ENCODE assay signal across 29 cellular contexts in the genomic region with DNA sequence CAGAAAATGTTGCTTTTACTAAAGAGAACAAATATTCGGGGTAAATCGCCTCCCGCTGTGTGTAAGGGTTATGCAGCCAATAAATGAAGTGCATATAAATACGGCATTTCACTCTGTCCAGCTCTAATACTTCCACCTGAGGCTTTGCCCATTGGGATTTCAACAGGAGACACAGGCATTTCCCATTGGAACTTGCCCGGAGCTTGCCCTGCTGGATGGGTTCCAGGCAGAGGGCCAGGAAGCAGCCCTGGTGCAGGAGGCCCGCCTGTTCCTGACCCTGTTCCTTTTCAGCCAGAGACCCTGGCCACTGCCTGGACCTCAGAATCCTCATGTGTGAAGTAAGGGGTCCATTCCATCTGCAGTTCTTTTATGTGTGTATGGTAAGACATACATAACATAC.
"Had no signal": no experiment of that assay in that cellular context is flagged by ENCODE, and none has a peak within 500 bp of the region (broad histone marks: within the 10 kb centered on the region; RNA-seq: fewer than 3 reads in every experiment).

No MANE protein-coding gene starts in this region.

- H3K27me3 Mint-ChIP-seq: progenitor cell of endocrine pancreas; stimulated activated naive B cell treated with anti-CD40 and anti-IgM and Interleukin-4, amounts not matched to agents 10 μg/mL and 1 μg/mL and 100 μg/mL, for 72 hours; stimulated activated naive CD8-positive, alpha-beta T cell treated with anti-CD3 and anti-CD28 coated beads, Interleukin-15, Interleukin-2, amounts not matched to agents 100 ng/mL and 50 ng/mL, for 24 hours had no signal

- H3K9me3 Mint-ChIP-seq: natural killer cell; nephron; neural progenitor cell; stimulated activated effector memory CD8-positive, alpha-beta T cell treated with anti-CD3 and anti-CD28 coated beads, Interleukin-12 subunit alpha, Interleukin-12 subunit beta, amount 100 ng/mL, for 72 hours; stimulated activated naive B cell treated with anti-CD40 and anti-IgM and Interleukin-4, amounts not matched to agents 10 μg/mL and 1 μg/mL and 100 μg/mL, for 72 hours had no signal

- H3K79me2 ChIP-seq: parathyroid adenoma had no signal

- H3K36me3 Mint-ChIP-seq: natural killer cell; neural progenitor cell; stimulated activated effector memory CD8-positive, alpha-beta T cell treated with anti-CD3 and anti-CD28 coated beads, Interleukin-12 subunit alpha, Interleukin-12 subunit beta, amount 100 ng/mL, for 72 hours; stimulated activated naive B cell treated with anti-CD40 and anti-IgM and Interleukin-4, amounts not matched to agents 10 μg/mL and 1 μg/mL and 100 μg/mL, for 72 hours had no signal

- H3K4me2 ChIP-seq: neural progenitor cell had no signal

- H3K4me1 ChIP-seq: parathyroid adenoma, psoas muscle, sigmoid colon, thyroid gland, tibial nerve, vagina had no signal

- DNase-seq: natural killer cell; occipital lobe; ovary; posterior cingulate gyrus; psoas muscle; right cardiac atrium; sigmoid colon; small intestine; stimulated activated CD4-positive, alpha-beta T cell treated with anti-CD3 and anti-CD28 coated beads, Interleukin-15, amount 100 ng/mL, for 24 hours; stimulated activated CD4-positive, alpha-beta T cell treated with anti-CD3 and anti-CD28 coated beads, Interleukin-2, amount 100 ng/mL, for 24 hours; stimulated activated CD4-positive, alpha-beta T cell treated with anti-CD3 and anti-CD28 coated beads, Interleukin-2, amount 100 ng/mL, for 48 hours; stimulated activated CD4-positive, alpha-beta T cell treated with anti-CD3 and anti-CD28 coated beads, Interleukin-4, amount 100 ng/mL, for 24 hours; stimulated activated naive B cell treated with anti-CD40 and anti-IgM and Interleukin-4, amounts not matched to agents 10 μg/mL and 1 μg/mL and 100 μg/mL, for 72 hours; stimulated activated naive CD4-positive, alpha-beta T cell treated with Interleukin-2 at 50 U/mL for 16 hours; stomach; thyroid gland; trophoblast cell; upper lobe of left lung had no signal

- H3K4me3 ChIP-seq: neural progenitor cell, ovary, psoas muscle, right lobe of liver, sigmoid colon, stomach, thoracic aorta, thyroid gland, tibial nerve, upper lobe of left lung, vagina had no signal

- H3K27ac ChIP-seq: neural progenitor cell, ovary, parathyroid adenoma, psoas muscle, right lobe of liver, sigmoid colon, stomach, thoracic aorta, thyroid gland, tibial nerve, upper lobe of left lung, vagina had no signal

- H3K27me3 ChIP-seq: neural progenitor cell, ovary, right lobe of liver, sigmoid colon, stomach, thyroid gland, tibial nerve, upper lobe of left lung, vagina had no signal

- H3K9me3 ChIP-seq: ovary, psoas muscle, right lobe of liver, sigmoid colon, stomach, thoracic aorta, thyroid gland, tibial nerve, upper lobe of left lung, vagina had no signal

- H3K4me1 Mint-ChIP-seq: natural killer cell; nephron; neural progenitor cell; stimulated activated effector memory CD8-positive, alpha-beta T cell treated with anti-CD3 and anti-CD28 coated beads, Interleukin-12 subunit alpha, Interleukin-12 subunit beta, amount 100 ng/mL, for 72 hours; stimulated activated naive B cell treated with anti-CD40 and anti-IgM and Interleukin-4, amounts not matched to agents 10 μg/mL and 1 μg/mL and 100 μg/mL, for 72 hours had no signal

- H3K9ac ChIP-seq: neural progenitor cell, parathyroid adenoma had no signal

- H3K4me3 Mint-ChIP-seq: natural killer cell; nephron; neural progenitor cell; stimulated activated effector memory CD8-positive, alpha-beta T cell treated with anti-CD3 and anti-CD28 coated beads, Interleukin-12 subunit alpha, Interleukin-12 subunit beta, amount 100 ng/mL, for 72 hours; stimulated activated naive B cell treated with anti-CD40 and anti-IgM and Interleukin-4, amounts not matched to agents 10 μg/mL and 1 μg/mL and 100 μg/mL, for 72 hours; stimulated activated naive CD8-positive, alpha-beta T cell treated with anti-CD3 and anti-CD28 coated beads, Interleukin-15, Interleukin-2, amounts not matched to agents 100 ng/mL and 50 ng/mL, for 24 hours had no signal

- H3K27ac Mint-ChIP-seq: natural killer cell; nephron; neural progenitor cell; progenitor cell of endocrine pancreas; stimulated activated effector memory CD8-positive, alpha-beta T cell treated with anti-CD3 and anti-CD28 coated beads, Interleukin-12 subunit alpha, Interleukin-12 subunit beta, amount 100 ng/mL, for 72 hours; stimulated activated naive B cell treated with anti-CD40 and anti-IgM and Interleukin-4, amounts not matched to agents 10 μg/mL and 1 μg/mL and 100 μg/mL, for 72 hours; stimulated activated naive CD8-positive, alpha-beta T cell treated with anti-CD3 and anti-CD28 coated beads, Interleukin-15, Interleukin-2, amounts not matched to agents 100 ng/mL and 50 ng/mL, for 24 hours had no signal

- H3K36me3 ChIP-seq: neural progenitor cell, ovary, right lobe of liver, sigmoid colon, stomach, thoracic aorta, thyroid gland, tibial nerve, upper lobe of left lung, vagina had no signal

- FAIRE-seq: small intestine, urothelium cell line had no signal

- H2AFZ ChIP-seq: neural progenitor cell, parathyroid adenoma had no signal
